ENCODE assay signal across 2 cellular contexts in genomic region chr4:7427326-7428260, GRCh38.
TF ChIP-seq lines count a peak whose summit lies in the region.

No MANE protein-coding gene starts in this region.

TF ChIP-seq in SK-N-SH, 30 proteins besides CTCF, POLR2A, EP300 and RAD21 (continued from another document):
- TF ChIP-seq IRF3 (IDR thresholded peaks at IDR 0.05; ENCODE audit: low read depth, low read length) (no peak), USF2 (IDR thresholded peaks at IDR 0.05; ENCODE audit: borderline replicate concordance, low read depth, low read length) (no peak), FOXJ3 (CRISPR knock-in tag; IDR thresholded peaks at IDR 0.05) (no peak), POLR2AphosphoS5 (IDR thresholded peaks at IDR 0.05; ENCODE audit: low read depth, low read length) (no peak), NFIC (IDR thresholded peaks at IDR 0.05; ENCODE audit: borderline replicate concordance) (no peak), GABPA (IDR thresholded peaks at IDR 0.05; ENCODE audit: low read depth) (no peak), NRF1 (IDR thresholded peaks at IDR 0.05; ENCODE audit: low read depth, low read length) (no peak), MAX (IDR thresholded peaks at IDR 0.05; ENCODE audit: low read depth) (no peak), REST (IDR thresholded peaks at IDR 0.05; ENCODE audit: low read depth, low read length) (no peak), MXI1 (IDR thresholded peaks at IDR 0.05; ENCODE audit: low read depth, low read length) (no peak), GATA2 (CRISPR knock-in tag; IDR thresholded peaks at IDR 0.05) (no peak), FOXM1 (IDR thresholded peaks at IDR 0.05; ENCODE audit: low read depth) (no peak), SIN3A (IDR thresholded peaks at IDR 0.05; ENCODE audit: borderline replicate concordance, low read depth, low read length) (no peak), TEAD4 (IDR thresholded peaks at IDR 0.05; ENCODE audit: borderline replicate concordance, insufficient read depth) (no peak), TAF1 (IDR thresholded peaks at IDR 0.05; ENCODE audit: borderline replicate concordance, low read depth, low read length) (no peak), YY1 (IDR thresholded peaks at IDR 0.05; ENCODE audit: low read depth) (no peak), ELF1 (IDR thresholded peaks at IDR 0.05) (no peak)
TF ChIP-seq in SK-N-SH: peak in this region for 0.

TF ChIP-seq in SK-N-SH treated with all-trans-retinoic acid at 6 μM for 48 hours, 23 proteins besides CTCF, POLR2A, EP300 and RAD21 (continued from another document):
- TF ChIP-seq PATZ1 (CRISPR knock-in tag; IDR thresholded peaks at IDR 0.05; ENCODE audit: borderline replicate concordance), result no peak
- no peak for TF ChIP-seq ZNF8 (CRISPR knock-in tag; IDR thresholded peaks at IDR 0.05)
- no peak for TF ChIP-seq RARB (CRISPR knock-in tag; IDR thresholded peaks at IDR 0.05)
- TF ChIP-seq CSRNP3 (CRISPR knock-in tag; IDR thresholded peaks at IDR 0.05), result no peak
